Comparison of ENCODE assay signal across 10 cellular contexts in the genomic region with DNA sequence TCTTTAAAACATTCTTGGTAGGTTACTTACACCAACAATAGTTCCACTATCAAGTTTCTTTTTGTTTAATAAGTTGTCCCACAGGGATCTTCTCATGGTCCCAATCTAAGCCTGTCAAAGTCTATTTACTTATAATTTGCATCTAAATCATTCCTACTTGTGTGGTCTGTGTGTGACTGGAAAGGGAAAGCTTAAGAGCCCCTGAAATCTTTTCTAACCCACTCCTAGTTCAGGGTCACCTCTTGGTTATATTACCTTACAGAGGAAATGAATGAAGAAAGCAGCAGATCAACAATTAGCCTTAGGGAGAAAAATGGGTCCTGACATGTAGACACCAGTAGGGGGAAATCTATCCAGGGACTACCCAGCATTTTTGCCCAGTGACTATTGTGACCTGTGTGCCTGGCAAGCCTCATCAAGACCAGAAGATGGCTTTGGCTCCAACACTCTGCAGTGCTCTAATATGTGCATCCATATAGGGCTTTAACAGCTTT.
A peak's percentile ranks its signal among the peaks of the same experiment; 100 is the strongest.
DNase-seq lines count a peak whose midpoint lies in the region; ATAC-seq, FAIRE-seq and TF ChIP-seq lines count a peak whose summit lies in the region.
"Had no signal": no experiment of that assay in that cellular context is flagged by ENCODE, and none has a peak within 500 bp of the region (broad histone marks: within the 10 kb centered on the region; RNA-seq: fewer than 3 reads in every experiment).

No MANE protein-coding gene starts in this region.

- no peaks in the 10 kb centered on the region for H3K79me2 ChIP-seq in Loucy (ENCODE audit: insufficient read depth, low read length)

- no peak overlapping the region for H2AFZ ChIP-seq in Loucy (ENCODE audit: low read length)

- H4K20me1 ChIP-seq in Loucy (ENCODE audit: insufficient read depth, low read length, poor library complexity, severe bottlenecking), result no peaks in the 10 kb centered on the region

- DNase-seq in EH (ENCODE audit: low read depth), result peak; percentile 77
- DNase-seq in brain microvascular endothelial cell, result peak; percentile 69
- peak; percentile 52 to 80 for DNase-seq in lung microvascular endothelial cell (ENCODE audit: low read depth in 2 of 2)
- DNase-seq in GM12892 (ENCODE audit: insufficient read length), result no peak
- no peak for DNase-seq in NCI-H774 (lab: John Stamatoyannopoulos, UW)
- DNase-seq in anterior cingulate cortex (lab: John Stamatoyannopoulos, UW), result no peak
- DNase-seq: activated CD4-positive, alpha-beta T cell treated with anti-CD3 and anti-CD28 coated beads, Interleukin-2, amount 50 U/mL, for 48 hours had no signal

- no peaks in the 10 kb centered on the region for H3K27me3 ChIP-seq in Loucy (ENCODE audit: insufficient read depth, low read length, poor library complexity, severe bottlenecking)
- H3K27me3 ChIP-seq in brain microvascular endothelial cell (replicated peaks), result no peaks in the 10 kb centered on the region
- H3K27me3 ChIP-seq: upper lobe of left lung had no signal

- no peak overlapping the region for H3K9ac ChIP-seq in Loucy (ENCODE audit: low read depth, low read length, poor library complexity, severe bottlenecking)

- ATAC-seq in HG03095 (IDR thresholded peaks at IDR 0.05; ENCODE audit: unreplicated experiment), result no peak

- peak overlapping the region; percentile 79 for H3K27ac ChIP-seq in brain microvascular endothelial cell

- H3K4me2 ChIP-seq in Loucy (ENCODE audit: low read depth, low read length, poor library complexity, severe bottlenecking), result no peak overlapping the region

- TF ChIP-seq CTCF in Loucy (conservative IDR thresholded peaks at IDR 0.05; ENCODE audit: low read length) (peak; percentile 61), brain microvascular endothelial cell (IDR thresholded peaks at IDR 0.05; ENCODE audit: low read depth, low read length, missing control alignments) (peak; percentile 55)

- FAIRE-seq in GM12892 (lab: Jason Lieb, UNC), result no peak

- no peaks in the 10 kb centered on the region for H3K36me3 ChIP-seq in Loucy (ENCODE audit: insufficient read depth, low read length)
- no peaks in the 10 kb centered on the region for H3K36me3 ChIP-seq in brain microvascular endothelial cell (replicated peaks)
- H3K36me3 ChIP-seq: upper lobe of left lung had no signal

- in situ Hi-C loops in brain microvascular endothelial cell (cut with HindIII; ENCODE audit: low pct_ligation_motif_present, low sequenced_read_pairs), result no loop called here

- TF ChIP-seq POLR2A in GM12892 (IDR thresholded peaks at IDR 0.05; ENCODE audit: low read depth, low read length), result no peak

- H3K9me2 ChIP-seq in Loucy (replicated peaks; ENCODE audit: low read depth, low read length), result no peaks in the 10 kb centered on the region

- no peaks in the 10 kb centered on the region for H3F3A ChIP-seq in Loucy (ENCODE audit: low read depth)

- no peaks in the 10 kb centered on the region for H3K9me3 ChIP-seq in Loucy (ENCODE audit: insufficient read depth, low read depth, low read length)
- H3K9me3 ChIP-seq: upper lobe of left lung had no signal

- H3K4me1 ChIP-seq in Loucy (ENCODE audit: insufficient read depth, low read length, poor library complexity, severe bottlenecking), result no peaks in the 10 kb centered on the region

- no peak overlapping the region for H3K4me3 ChIP-seq in Loucy (ENCODE audit: low read length, poor library complexity, severe bottlenecking)
- H3K4me3 ChIP-seq in brain microvascular endothelial cell (ENCODE audit: low read depth, low read length), result no peak overlapping the region
- H3K4me3 ChIP-seq: upper lobe of left lung had no signal

Comparison
In these comparisons a context has a peak if more than half of its experiments do, and no peak if none do; other contexts are left out.
1. DNase-seq: peak in EH (single experiment), brain microvascular endothelial cell (single experiment) and lung microvascular endothelial cell (2 of 2); none in GM12892 (single experiment), NCI-H774 (single experiment) and anterior cingulate cortex (0 of 58).